In the genomic region with DNA sequence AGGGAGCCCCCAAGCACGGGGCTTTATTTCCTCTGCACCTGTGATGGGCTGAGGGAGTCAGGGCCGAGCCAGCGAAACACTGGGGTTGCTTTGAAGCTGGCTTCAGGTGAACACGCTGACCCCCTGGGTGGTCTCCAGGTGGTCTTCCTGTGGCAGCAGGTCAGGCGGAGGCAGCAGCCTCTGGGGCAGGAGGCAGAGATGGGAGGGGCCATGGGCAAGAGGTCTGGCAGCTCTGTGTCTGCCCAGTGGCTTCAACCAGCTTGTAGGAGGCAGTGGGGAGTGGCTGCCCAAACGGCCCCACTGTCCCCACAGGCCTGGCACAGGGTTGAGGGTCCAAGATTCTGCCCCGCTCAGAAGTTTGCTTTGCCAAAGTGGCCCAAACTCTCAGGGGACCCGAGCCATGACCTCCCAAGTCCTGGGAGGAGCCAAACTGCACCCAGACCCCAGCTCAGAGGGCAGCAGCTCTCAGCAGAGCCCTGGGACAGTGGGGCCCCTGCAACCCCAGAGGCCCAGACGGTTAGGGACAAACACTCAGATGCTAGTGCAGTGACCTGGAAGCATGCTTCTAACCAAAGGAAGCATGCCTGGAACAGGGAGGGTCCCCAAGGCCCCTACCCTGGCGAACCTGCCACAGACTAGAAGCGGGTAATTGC, we compare ENCODE assay signal across 17 cellular contexts. TPM values are rescaled to one million over a fixed set of nuclear protein-coding genes. Genes with fewer than 3 reads are reported as not detected.
DNase-seq lines count a peak whose midpoint lies in the region; ATAC-seq and TF ChIP-seq lines count a peak whose summit lies in the region.
"Had no signal": no experiment of that assay in that cellular context is flagged by ENCODE, and none has a peak within 500 bp of the region (broad histone marks: within the 10 kb centered on the region; RNA-seq: fewer than 3 reads in every experiment).

No MANE protein-coding gene starts in this region.

- DNase-seq in Right ventricle myocardium inferior (ENCODE audit: missing footprints), result peak; percentile 40
- DNase-seq in right atrium auricular region (ENCODE audit: low spot score), result no peak
- no peak for DNase-seq in fibroblast of lung (ENCODE audit: low read depth in 2 of 2)
- DNase-seq in neuronal stem cell (ENCODE audit: low spot score), result no peak
- DNase-seq in COLO668 (lab: John Stamatoyannopoulos, UW; ENCODE audit: unreplicated experiment), result no peak
- no peak for DNase-seq in 8988T
- no peak for DNase-seq in NCI-H1694 treated with DMSO at 0.1 percent for 48 hours (lab: John Stamatoyannopoulos, UW)
- no peak for DNase-seq in BE2C
- DNase-seq: Caco-2, DMS153, GOT3, Karpas-422, NCI-H1105, NCI-H187, NCI-H526, SHP77 treated with DMSO at 0.1 percent for 48 hours had no signal

- no peak overlapping the region for H3K14ac ChIP-seq in neuronal stem cell (ENCODE audit: low read length)

- H3K79me2 ChIP-seq in fibroblast of lung (ENCODE audit: control insufficient read depth, insufficient read depth, low read length), result peaks cover 2% of the 10 kb centered on the region

- no peak overlapping the region for H2BK15ac ChIP-seq in neuronal stem cell (ENCODE audit: low read length)

- peak overlapping the region; percentile 27 for H2BK12ac ChIP-seq in neuronal stem cell (ENCODE audit: low read length)

- H3K79me1 ChIP-seq in neuronal stem cell (ENCODE audit: low read depth, low read length), result peaks cover 3% of the 10 kb centered on the region

- no peak overlapping the region for H4K8ac ChIP-seq in neuronal stem cell (ENCODE audit: low read depth, low read length)

- peak overlapping the region; percentile 35 for H3K4me2 ChIP-seq in fibroblast of lung (ENCODE audit: extremely low read depth, insufficient read depth, low read length)
- no peak overlapping the region for H3K4me2 ChIP-seq in neuronal stem cell (ENCODE audit: insufficient read depth, low read length, poor library complexity, severe bottlenecking)

- H3K9ac ChIP-seq in fibroblast of lung (ENCODE audit: insufficient read depth, low read length) (no peak overlapping the region), neuronal stem cell (ENCODE audit: low read depth, low read length, poor library complexity) (no peak overlapping the region)

- no peak for TF ChIP-seq CTCF in right atrium auricular region (IDR thresholded peaks at IDR 0.05)
- TF ChIP-seq CTCF in fibroblast of lung (conservative IDR thresholded peaks at IDR 0.05 in 1 of 2, IDR thresholded peaks at IDR 0.05 in 1 of 2; ENCODE audit: low read depth in 1 of 2, low read length in 2 of 2), result no peak
- TF ChIP-seq CTCF in BE2C (IDR thresholded peaks at IDR 0.05; ENCODE audit: low read depth, low read length), result no peak

- no peak for ATAC-seq in Right ventricle myocardium inferior

- H3K27me3 ChIP-seq in right atrium auricular region, result no peaks in the 10 kb centered on the region
- peaks cover 9% of the 10 kb centered on the region for H3K27me3 ChIP-seq in fibroblast of lung (ENCODE audit: control insufficient read depth, insufficient read depth, low read length)
- H3K27me3 ChIP-seq in neuronal stem cell (ENCODE audit: control insufficient read depth in 3 of 3, insufficient read depth in 3 of 3, low read depth in 1 of 3, low read length in 3 of 3), result peaks cover 0 to 72% (median 0%) of the 10 kb centered on the region in 3 experiments
- H3K27me3 ChIP-seq in BE2C, result peaks cover 28% of the 10 kb centered on the region
- H3K27me3 ChIP-seq: MG63 had no signal

- H2BK120ac ChIP-seq in neuronal stem cell (ENCODE audit: low read depth, low read length), result no peak overlapping the region

- H3K9me3 ChIP-seq in right atrium auricular region (peaks cover 0 to 25% of the 10 kb centered on the region in 2 donors), fibroblast of lung (ENCODE audit: control insufficient read depth, insufficient read depth, low read depth, low read length) (no peaks in the 10 kb centered on the region), neuronal stem cell (replicated peaks in 1 of 2; ENCODE audit: control insufficient read depth in 2 of 2, insufficient read depth in 1 of 2, low read depth in 1 of 2, low read length in 2 of 2) (peaks cover 5 to 22% of the 10 kb centered on the region in 2 donors), BE2C (peaks cover 12% of the 10 kb centered on the region)

- H3K23ac ChIP-seq in neuronal stem cell (ENCODE audit: low read depth, low read length, poor library complexity), result no peak overlapping the region

- WGBS in neuronal stem cell (ENCODE audit: extremely low coverage in 2 of 2, insufficient read length in 2 of 2, insufficient replicate concordance in 1 of 2), 2 donors, result no CpG with 5 or more reads among the region's 11 CpGs

- H3K4me3 ChIP-seq in right atrium auricular region (no peak overlapping the region), fibroblast of lung (replicated peaks in 1 of 4; ENCODE audit: control extremely low read depth in 1 of 4, insufficient read depth in 1 of 4, low read depth in 3 of 4, low read length in 4 of 4) (no peak overlapping the region), neuronal stem cell (ENCODE audit: low read length in 2 of 2) (no peak overlapping the region), BE2C (ENCODE audit: low read depth, low read length) (no peak overlapping the region)
- H3K4me3 ChIP-seq: MG63 had no signal

- intact Hi-C loops in Right ventricle myocardium inferior (cut with DNase I), result no loop called here

- no peak overlapping the region for H3K4ac ChIP-seq in neuronal stem cell (ENCODE audit: low read length)

- peak overlapping the region; percentile 48 for H2BK5ac ChIP-seq in neuronal stem cell (ENCODE audit: low read length)

- H3K27ac ChIP-seq in right atrium auricular region (no peak overlapping the region), fibroblast of lung (ENCODE audit: insufficient read depth, low read length) (no peak overlapping the region), neuronal stem cell (replicated peaks; ENCODE audit: low read length) (no peak overlapping the region)

- peak overlapping the region; percentile 51 for H2AK5ac ChIP-seq in neuronal stem cell (ENCODE audit: low read depth, low read length)

- H2AFZ ChIP-seq in fibroblast of lung (ENCODE audit: low read length) (no peak overlapping the region), neuronal stem cell (ENCODE audit: low read length) (no peak overlapping the region)

- H3K4me1 ChIP-seq in right atrium auricular region, result no peaks in the 10 kb centered on the region
- H3K4me1 ChIP-seq in fibroblast of lung (ENCODE audit: control insufficient read depth, extremely low read depth, insufficient read depth, low read length), result no peaks in the 10 kb centered on the region
- H3K4me1 ChIP-seq in neuronal stem cell (ENCODE audit: control insufficient read depth in 2 of 2, insufficient read depth in 1 of 2, low read depth in 1 of 2, low read length in 2 of 2), result no peaks in the 10 kb centered on the region
- H3K4me1 ChIP-seq in BE2C, result no peaks in the 10 kb centered on the region
- H3K4me1 ChIP-seq: Caco-2 had no signal

- H3K18ac ChIP-seq in neuronal stem cell (ENCODE audit: low read length), result peak overlapping the region; percentile 67

- no peaks in the 10 kb centered on the region for H4K20me1 ChIP-seq in fibroblast of lung (ENCODE audit: control insufficient read depth, extremely low read depth, insufficient read depth, low read length)

- H3K36me3 ChIP-seq in right atrium auricular region, result no peaks in the 10 kb centered on the region
- H3K36me3 ChIP-seq in fibroblast of lung (ENCODE audit: control insufficient read depth, insufficient read depth, low read length), result no peaks in the 10 kb centered on the region
- H3K36me3 ChIP-seq in neuronal stem cell (replicated peaks in 1 of 2; ENCODE audit: control insufficient read depth in 2 of 2, insufficient read depth in 2 of 2, low read length in 2 of 2), result no peaks in the 10 kb centered on the region
- no peaks in the 10 kb centered on the region for H3K36me3 ChIP-seq in BE2C
- H3K36me3 ChIP-seq: MG63 had no signal

- no peak overlapping the region for H4K91ac ChIP-seq in neuronal stem cell (ENCODE audit: low read depth, low read length, poor library complexity)

RNA-seq across cellular contexts. Expression of a gene that starts 15.3 kb away (rescaled TPM):
- total RNA-seq in Right ventricle myocardium inferior (not detected), right atrium auricular region (under 1 TPM in 1 of 2 donors, not detected in 1; 0.43 TPM), fibroblast of lung (under 0.01 and 0.33 TPM in 2 replicates)
- polyA plus RNA-seq in fibroblast of lung, result 0.05 and 8.1 TPM in 2 replicates
- 0.07 and 16.7 TPM in 2 replicates for polyA plus RNA-seq in fibroblast of lung (2012)
- polyA minus RNA-seq in fibroblast of lung (ENCODE audit: low replicate concordance), result 1.5 and 25.2 TPM in 2 replicates
- polyA plus RNA-seq in neuronal stem cell (2013, experiment 1 of 2), result 0.28 TPM
- polyA plus RNA-seq in neuronal stem cell (2013, experiment 2 of 2), result 0.21 TPM
- polyA plus RNA-seq in BE2C (2012; ENCODE audit: insufficient read depth, insufficient read length, low read depth), result 0.22 TPM
